1 cellular context compared by ENCODE assay signal in the genomic region with DNA sequence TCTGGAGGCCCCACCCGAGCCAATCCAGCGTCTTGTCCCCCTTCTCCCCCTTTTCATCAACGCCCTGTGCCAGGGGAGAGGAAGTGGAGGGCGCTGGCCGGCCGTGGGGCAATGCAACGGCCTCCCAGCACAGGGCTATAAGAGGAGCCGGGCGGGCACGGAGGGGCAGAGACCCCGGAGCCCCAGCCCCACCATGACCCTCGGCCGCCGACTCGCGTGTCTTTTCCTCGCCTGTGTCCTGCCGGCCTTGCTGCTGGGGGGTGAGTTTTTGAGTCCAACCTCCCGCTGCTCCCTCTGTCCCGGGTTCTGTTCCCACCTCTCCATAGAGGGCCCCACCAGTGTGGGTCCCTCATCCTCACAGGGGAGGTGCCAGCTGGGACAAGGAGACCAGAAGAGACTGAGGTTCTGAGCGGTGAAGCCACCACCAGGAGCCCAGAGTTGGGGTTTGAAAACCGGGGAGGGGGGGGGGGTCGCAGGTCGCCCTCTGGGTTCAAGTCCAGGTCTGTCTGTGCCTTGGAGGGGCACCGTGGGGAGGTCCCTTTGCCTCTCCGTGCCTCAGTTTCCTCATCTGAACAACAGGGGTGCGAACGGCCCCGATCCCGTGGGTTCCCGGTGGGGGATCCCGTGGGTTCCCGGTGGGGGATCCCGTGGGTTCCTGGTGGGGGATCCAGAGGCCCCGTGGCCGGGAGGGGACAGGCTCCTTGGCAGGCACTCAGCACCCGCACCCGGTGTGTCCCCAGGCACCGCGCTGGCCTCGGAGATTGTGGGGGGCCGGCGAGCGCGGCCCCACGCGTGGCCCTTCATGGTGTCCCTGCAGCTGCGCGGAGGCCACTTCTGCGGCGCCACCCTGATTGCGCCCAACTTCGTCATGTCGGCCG.
TF ChIP-seq lines count a peak whose summit lies in the region.

A gene (plus strand): TSS at position 168 of the 878 bp plus-strand sequence. CDS start 26 bp downstream, at position 194.

TF ChIP-seq in H1, 55 proteins besides CTCF, POLR2A, EP300 and RAD21 (continued from another document):
- TF ChIP-seq KDM1A (IDR thresholded peaks at IDR 0.05; ENCODE audit: borderline replicate concordance, low read length): no peak
- TF ChIP-seq GABPA (IDR thresholded peaks at IDR 0.05; ENCODE audit: borderline replicate concordance, insufficient read depth, low read length): no peak
- TF ChIP-seq SIN3A (conservative IDR thresholded peaks at IDR 0.05 in 1 of 2, IDR thresholded peaks at IDR 0.05 in 1 of 2; ENCODE audit: low read depth in 1 of 2, low read length in 2 of 2): no peak
- TF ChIP-seq, protein P1, sequence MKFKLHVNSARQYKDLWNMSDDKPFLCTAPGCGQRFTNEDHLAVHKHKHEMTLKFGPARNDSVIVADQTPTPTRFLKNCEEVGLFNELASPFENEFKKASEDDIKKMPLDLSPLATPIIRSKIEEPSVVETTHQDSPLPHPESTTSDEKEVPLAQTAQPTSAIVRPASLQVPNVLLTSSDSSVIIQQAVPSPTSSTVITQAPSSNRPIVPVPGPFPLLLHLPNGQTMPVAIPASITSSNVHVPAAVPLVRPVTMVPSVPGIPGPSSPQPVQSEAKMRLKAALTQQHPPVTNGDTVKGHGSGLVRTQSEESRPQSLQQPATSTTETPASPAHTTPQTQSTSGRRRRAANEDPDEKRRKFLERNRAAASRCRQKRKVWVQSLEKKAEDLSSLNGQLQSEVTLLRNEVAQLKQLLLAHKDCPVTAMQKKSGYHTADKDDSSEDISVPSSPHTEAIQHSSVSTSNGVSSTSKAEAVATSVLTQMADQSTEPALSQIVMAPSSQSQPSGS (IDR thresholded peaks at IDR 0.05; ENCODE audit: low read length): no peak
- TF ChIP-seq KDM5A (IDR thresholded peaks at IDR 0.05; ENCODE audit: low read length): no peak
- TF ChIP-seq SIRT6 (IDR thresholded peaks at IDR 0.05; ENCODE audit: low read length): no peak
- TF ChIP-seq TBP (IDR thresholded peaks at IDR 0.05; ENCODE audit: low read depth, low read length): no peak
- TF ChIP-seq CHD2 (IDR thresholded peaks at IDR 0.05; ENCODE audit: low read length): no peak
- TF ChIP-seq BACH1 (IDR thresholded peaks at IDR 0.05; ENCODE audit: low read length): no peak
- TF ChIP-seq, protein P2, sequence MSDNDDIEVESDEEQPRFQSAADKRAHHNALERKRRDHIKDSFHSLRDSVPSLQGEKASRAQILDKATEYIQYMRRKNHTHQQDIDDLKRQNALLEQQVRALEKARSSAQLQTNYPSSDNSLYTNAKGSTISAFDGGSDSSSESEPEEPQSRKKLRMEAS (IDR thresholded peaks at IDR 0.05): no peak
- TF ChIP-seq BCL11A (IDR thresholded peaks at IDR 0.05; ENCODE audit: low read depth in 2 of 2, low read length in 2 of 2): no peak
- TF ChIP-seq RXRA (IDR thresholded peaks at IDR 0.05; ENCODE audit: insufficient read depth, low read depth, low read length): no peak
- TF ChIP-seq SAP30 (IDR thresholded peaks at IDR 0.05; ENCODE audit: insufficient read depth, insufficient replicate concordance, low read length): no peak
- TF ChIP-seq BRCA1 (IDR thresholded peaks at IDR 0.05; ENCODE audit: low read depth, low read length): no peak
- no peak for TF ChIP-seq CTBP2 (IDR thresholded peaks at IDR 0.05; ENCODE audit: borderline replicate concordance, insufficient read depth, insufficient read length, low read length)
- TF ChIP-seq SP2 (IDR thresholded peaks at IDR 0.05; ENCODE audit: low read length): no peak
